In the genomic region with DNA sequence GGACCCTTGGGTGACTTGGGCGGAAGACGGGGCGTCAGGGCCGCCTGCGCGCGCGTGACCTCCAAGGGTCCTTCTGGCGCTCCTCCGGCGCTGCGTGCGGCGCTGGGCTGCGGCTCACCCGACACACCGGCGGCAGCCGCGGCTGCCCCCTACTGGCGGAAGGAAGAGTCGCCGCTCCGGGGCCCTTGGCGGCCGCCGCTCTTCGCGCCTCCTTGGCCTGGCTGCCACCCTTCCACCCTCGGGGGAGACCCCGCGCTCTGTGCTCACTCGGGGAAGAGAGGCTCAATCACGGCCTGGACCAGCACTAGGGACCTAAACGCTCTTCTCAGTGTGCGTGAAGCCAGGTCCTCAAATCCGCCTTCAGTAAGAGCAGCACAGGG, we compare ENCODE assay signal across 8 cellular contexts.
DNase-seq lines count a peak whose midpoint lies in the region; ATAC-seq lines count a peak whose summit lies in the region.

No MANE protein-coding gene starts in this region.

- peaks cover 55% of the 10 kb centered on the region for H3K27me3 Mint-ChIP-seq in dendritic cell treated with granulocyte-macrophage colony-stimulating factor and Interleukin-4, amounts not matched to agents 40 ng/mL and 50 ng/mL, for 4 days

- no peaks in the 10 kb centered on the region for H3K36me3 Mint-ChIP-seq in dendritic cell treated with granulocyte-macrophage colony-stimulating factor and Interleukin-4, amounts not matched to agents 40 ng/mL and 50 ng/mL, for 4 days (ENCODE audit: low read depth)

- intact Hi-C loops in dendritic cell treated with granulocyte-macrophage colony-stimulating factor and Interleukin-4, amounts not matched to agents 40 ng/mL and 50 ng/mL, for 4 days (cut with micrococcal nuclease) = no loop called here

- no peaks in the 10 kb centered on the region for H3K4me1 ChIP-seq in HUES48 (ENCODE audit: control insufficient read depth, insufficient read depth, low read length)

- DNase-seq in DMS53 treated with DMSO at 0.1 percent for 48 hours (lab: John Stamatoyannopoulos, UW; ENCODE audit: unreplicated experiment) (peak; percentile 78), lung microvascular endothelial cell (ENCODE audit: low read depth in 2 of 2) (peak; percentile 23 to 30), NCI-H1436 (lab: John Stamatoyannopoulos, UW) (no peak)
- peak; percentile 8 for DNase-seq in stimulated activated CD8-positive, alpha-beta memory T cell treated with anti-CD3 and anti-CD28 coated beads, Interleukin-12 subunit alpha, Interleukin-12 subunit beta, amount 100 ng/mL, for 4 hours (ENCODE audit: low read depth)

- peak overlapping the region; percentile 57 for H3K4me3 Mint-ChIP-seq in dendritic cell treated with granulocyte-macrophage colony-stimulating factor and Interleukin-4, amounts not matched to agents 40 ng/mL and 50 ng/mL, for 4 days

- peak; percentile 95 for ATAC-seq in GM21390 (IDR thresholded peaks at IDR 0.05; ENCODE audit: unreplicated experiment)
- peak; percentile 59 to 63 for ATAC-seq in activated CD4-positive, CD25-positive, alpha-beta regulatory T cell treated with anti-CD3 and anti-CD28 coated beads, Interleukin-2, amount 50 U/mL, for 24 hours

- no peak overlapping the region for H3K27ac Mint-ChIP-seq in dendritic cell treated with granulocyte-macrophage colony-stimulating factor and Interleukin-4, amounts not matched to agents 40 ng/mL and 50 ng/mL, for 4 days

- H3K27ac ChIP-seq in HUES48 (ENCODE audit: low read depth, low read length) = no peak overlapping the region

- peak overlapping the region; percentile 44 for H3K9ac ChIP-seq in HUES48 (ENCODE audit: low read depth, low read length)

- H3K36me3 ChIP-seq in HUES48 (ENCODE audit: control insufficient read depth, insufficient read depth, low read length) = no peaks in the 10 kb centered on the region

- H3K4me3 ChIP-seq in HUES48 (ENCODE audit: low read depth, low read length) = peak overlapping the region; percentile 69

- H3K4me1 Mint-ChIP-seq in dendritic cell treated with granulocyte-macrophage colony-stimulating factor and Interleukin-4, amounts not matched to agents 40 ng/mL and 50 ng/mL, for 4 days (ENCODE audit: low read depth) = peaks cover 6% of the 10 kb centered on the region

- peaks cover 37% of the 10 kb centered on the region for H3K27me3 ChIP-seq in HUES48 (ENCODE audit: control insufficient read depth, insufficient read depth, low read length)

- no peaks in the 10 kb centered on the region for H3K9me3 ChIP-seq in HUES48 (ENCODE audit: control insufficient read depth, insufficient read depth, low read length)

- no peaks in the 10 kb centered on the region for H3K9me3 Mint-ChIP-seq in dendritic cell treated with granulocyte-macrophage colony-stimulating factor and Interleukin-4, amounts not matched to agents 40 ng/mL and 50 ng/mL, for 4 days
